ENCODE assay signal across 7 cellular contexts in genomic region chr11:117177534-117178209, GRCh38. TPM values are rescaled to one million over a fixed set of nuclear protein-coding genes. Genes with fewer than 3 reads are reported as not detected.
DNase-seq lines count a peak whose midpoint lies in the region; ATAC-seq lines count a peak whose summit lies in the region.

No MANE protein-coding gene starts in this region.

- H3K9me3 Mint-ChIP-seq in activated naive CD8-positive, alpha-beta T cell treated with anti-CD3 and anti-CD28 coated beads for 36 hours: no peaks in the 10 kb centered on the region
- no peaks in the 10 kb centered on the region for H3K9me3 Mint-ChIP-seq in stimulated activated naive B cell treated with anti-CD40 and anti-IgM and Interleukin-4, amounts not matched to agents 10 μg/mL and 1 μg/mL and 100 μg/mL, for 72 hours

- H3K9me3 ChIP-seq in HUES6 (ENCODE audit: control insufficient read depth, insufficient read depth, low read depth, low read length): no peaks in the 10 kb centered on the region
- no peaks in the 10 kb centered on the region for H3K9me3 ChIP-seq in iPS-18c (ENCODE audit: control insufficient read depth, insufficient read depth, low read length)

- peaks cover 8% of the 10 kb centered on the region for H3K36me3 ChIP-seq in HUES6 (ENCODE audit: control insufficient read depth, insufficient read depth, low read length)

- no peak for DNase-seq in activated naive CD8-positive, alpha-beta T cell treated with anti-CD3 and anti-CD28 coated beads for 36 hours
- no peak for DNase-seq in stimulated activated naive B cell treated with anti-CD40 and anti-IgM and Interleukin-4, amounts not matched to agents 10 μg/mL and 1 μg/mL and 100 μg/mL, for 72 hours
- no peak for DNase-seq in GM19238 (ENCODE audit: insufficient read length, low spot score)

- peaks cover 30% of the 10 kb centered on the region for H3K4me1 Mint-ChIP-seq in activated naive CD8-positive, alpha-beta T cell treated with anti-CD3 and anti-CD28 coated beads for 36 hours
- H3K4me1 Mint-ChIP-seq in stimulated activated naive B cell treated with anti-CD40 and anti-IgM and Interleukin-4, amounts not matched to agents 10 μg/mL and 1 μg/mL and 100 μg/mL, for 72 hours: peaks cover 21 to 45% of the 10 kb centered on the region in 2 donors

- H3K4me3 ChIP-seq in HUES6 (ENCODE audit: low read depth, low read length) (peak overlapping the region; percentile 89), iPS-18c (ENCODE audit: insufficient read depth, low read depth, low read length) (peak overlapping the region; percentile 40; the same call in 1 of the 2 replicates)

- no peaks in the 10 kb centered on the region for H3K27me3 ChIP-seq in HUES6 (ENCODE audit: control insufficient read depth, insufficient read depth, low read length)

- H3K36me3 Mint-ChIP-seq in activated naive CD8-positive, alpha-beta T cell treated with anti-CD3 and anti-CD28 coated beads for 36 hours: no peaks in the 10 kb centered on the region
- H3K36me3 Mint-ChIP-seq in stimulated activated naive B cell treated with anti-CD40 and anti-IgM and Interleukin-4, amounts not matched to agents 10 μg/mL and 1 μg/mL and 100 μg/mL, for 72 hours: peaks cover 11 to 16% of the 10 kb centered on the region in 2 donors

- peak overlapping the region; percentile 88 for H3K4me3 Mint-ChIP-seq in activated naive CD8-positive, alpha-beta T cell treated with anti-CD3 and anti-CD28 coated beads for 36 hours
- H3K4me3 Mint-ChIP-seq in stimulated activated naive B cell treated with anti-CD40 and anti-IgM and Interleukin-4, amounts not matched to agents 10 μg/mL and 1 μg/mL and 100 μg/mL, for 72 hours: peak overlapping the region; percentile 98

- H3K9ac ChIP-seq in HUES6 (ENCODE audit: low read length): peak overlapping the region; percentile 33

- peak overlapping the region; percentile 69 for H3K27ac Mint-ChIP-seq in activated naive CD8-positive, alpha-beta T cell treated with anti-CD3 and anti-CD28 coated beads for 36 hours
- peak overlapping the region; percentile 98 for H3K27ac Mint-ChIP-seq in stimulated activated naive B cell treated with anti-CD40 and anti-IgM and Interleukin-4, amounts not matched to agents 10 μg/mL and 1 μg/mL and 100 μg/mL, for 72 hours

- peaks cover 24% of the 10 kb centered on the region for H3K4me1 ChIP-seq in HUES6 (ENCODE audit: control insufficient read depth, insufficient read depth, low read length)

- H3K27ac ChIP-seq in HUES6 (ENCODE audit: low read depth, low read length): peak overlapping the region; percentile 23; the same call in 1 of the 2 replicates

- ATAC-seq in stimulated activated naive B cell treated with anti-CD40 and anti-IgM and Interleukin-4, amounts not matched to agents 10 μg/mL and 1 μg/mL and 100 μg/mL, for 72 hours (replicated peaks): no peak
- ATAC-seq in HG03571 (IDR thresholded peaks at IDR 0.05; ENCODE audit: unreplicated experiment): no peak
- ATAC-seq in HG03045 (IDR thresholded peaks at IDR 0.05; ENCODE audit: unreplicated experiment): no peak

- H3K27me3 Mint-ChIP-seq in activated naive CD8-positive, alpha-beta T cell treated with anti-CD3 and anti-CD28 coated beads for 36 hours: no peaks in the 10 kb centered on the region
- no peaks in the 10 kb centered on the region for H3K27me3 Mint-ChIP-seq in stimulated activated naive B cell treated with anti-CD40 and anti-IgM and Interleukin-4, amounts not matched to agents 10 μg/mL and 1 μg/mL and 100 μg/mL, for 72 hours

RNA-seq across cellular contexts. Expression of gene SIDT2, which starts 0.9 kb away (rescaled TPM):
- total RNA-seq in activated naive CD8-positive, alpha-beta T cell treated with anti-CD3 and anti-CD28 coated beads for 36 hours: 1 to 10 TPM; 8.0 to 8.7 TPM

RNA-seq across cellular contexts. Expression of gene TAGLN, which starts 21.5 kb away (rescaled TPM):
- 1 to 10 TPM; 2.0 TPM for total RNA-seq in activated naive CD8-positive, alpha-beta T cell treated with anti-CD3 and anti-CD28 coated beads for 36 hours

RNA-seq across cellular contexts. Expression of gene PAFAH1B2, which starts 33.6 kb away (rescaled TPM):
- total RNA-seq in activated naive CD8-positive, alpha-beta T cell treated with anti-CD3 and anti-CD28 coated beads for 36 hours: 10 to 100 TPM; 67.5 to 67.6 TPM

RNA-seq across cellular contexts. Expression of gene PCSK7, which starts 54.2 kb away (rescaled TPM):
- 10 to 100 TPM; 85.0 to 85.9 TPM for total RNA-seq in activated naive CD8-positive, alpha-beta T cell treated with anti-CD3 and anti-CD28 coated beads for 36 hours

RNA-seq across cellular contexts. Expression of gene RNF214, which starts 54.8 kb away (rescaled TPM):
- 10 to 100 TPM; 16.6 to 17.3 TPM for total RNA-seq in activated naive CD8-positive, alpha-beta T cell treated with anti-CD3 and anti-CD28 coated beads for 36 hours
